Comparison of ENCODE assay signal across 17 cellular contexts in the genomic region with DNA sequence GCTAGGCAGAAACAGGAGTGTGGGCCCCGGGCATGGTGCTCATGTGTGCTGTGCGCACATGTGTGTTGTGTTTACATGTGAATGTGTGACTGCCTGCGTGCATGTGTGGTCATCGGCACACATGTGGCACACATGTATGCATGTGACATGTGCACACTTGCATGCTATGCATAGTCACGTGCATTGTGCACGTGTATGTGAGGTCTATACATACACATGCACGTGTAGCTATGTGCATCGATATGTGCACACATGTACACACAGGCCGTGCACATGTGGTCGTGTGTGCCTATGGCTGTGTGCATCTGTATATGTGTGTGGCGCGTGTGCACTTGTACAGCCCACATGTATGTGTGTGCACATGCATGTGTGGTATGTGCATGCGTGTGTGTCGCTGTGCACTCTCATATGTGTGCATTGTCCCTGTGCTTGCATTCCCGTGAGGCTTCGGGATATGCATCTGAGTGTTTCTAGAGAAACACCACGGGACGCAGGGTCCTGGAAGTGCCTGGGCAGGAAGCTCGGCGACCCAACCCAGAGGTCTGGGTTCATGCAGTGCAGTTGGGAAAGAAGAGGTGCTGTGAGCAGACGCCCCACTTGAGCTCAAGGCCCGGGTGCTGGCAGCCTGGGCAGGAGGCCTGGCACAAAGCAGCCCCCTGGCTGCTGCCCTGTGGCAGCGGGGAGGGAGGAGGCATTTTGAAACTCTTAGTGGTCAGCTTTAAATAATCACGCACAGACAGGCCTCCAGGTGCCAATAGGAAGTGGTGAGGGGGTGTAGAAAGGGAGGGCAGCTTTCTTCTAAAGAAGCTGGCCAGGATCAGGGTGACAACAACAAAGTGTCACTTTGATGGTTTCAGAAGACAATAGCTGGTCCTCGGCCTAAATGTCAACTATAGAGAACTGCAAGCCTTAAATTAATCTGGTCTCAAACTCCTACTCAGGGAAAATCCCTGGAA.
A peak's percentile ranks its signal among the peaks of the same experiment; 100 is the strongest.
DNase-seq lines count a peak whose midpoint lies in the region; ATAC-seq lines count a peak whose summit lies in the region.
"Had no signal": no experiment of that assay in that cellular context is flagged by ENCODE, and none has a peak within 500 bp of the region (broad histone marks: within the 10 kb centered on the region; RNA-seq: fewer than 3 reads in every experiment).

No MANE protein-coding gene starts in this region.

- H3K27me3 Mint-ChIP-seq in activated CD4-positive, alpha-beta T cell treated with anti-CD3 and anti-CD28 coated beads, Interleukin-2, amount 10 ng/mL, durations not matched to agents 7 days and 5 days = peaks cover 20% of the 10 kb centered on the region
- H3K27me3 Mint-ChIP-seq in activated CD4-positive, alpha-beta T cell treated with anti-CD3 and anti-CD28 coated beads for 36 hours = no peaks in the 10 kb centered on the region
- H3K27me3 Mint-ChIP-seq in stimulated activated memory B cell treated with anti-CD40 and anti-IgM and Interleukin-4, amounts not matched to agents 10 μg/mL and 1 μg/mL and 100 μg/mL, for 72 hours = peaks cover 22% of the 10 kb centered on the region

- H3K9ac ChIP-seq in trophoblast cell (ENCODE audit: low read length) = no peak overlapping the region

- no peak overlapping the region for H2BK120ac ChIP-seq in trophoblast cell (ENCODE audit: insufficient read depth, low read length, poor library complexity)

- peak overlapping the region; percentile 45 for H3K4me3 Mint-ChIP-seq in activated CD4-positive, alpha-beta T cell treated with anti-CD3 and anti-CD28 coated beads, Interleukin-2, amount 10 ng/mL, durations not matched to agents 7 days and 5 days
- no peak overlapping the region for H3K4me3 Mint-ChIP-seq in activated CD4-positive, alpha-beta T cell treated with anti-CD3 and anti-CD28 coated beads for 36 hours
- no peak overlapping the region for H3K4me3 Mint-ChIP-seq in stimulated activated memory B cell treated with anti-CD40 and anti-IgM and Interleukin-4, amounts not matched to agents 10 μg/mL and 1 μg/mL and 100 μg/mL, for 72 hours

- no peak overlapping the region for H4K8ac ChIP-seq in trophoblast cell (ENCODE audit: low read depth, low read length)

- CTCF ChIA-PET in activated CD4-positive, alpha-beta T cell treated with anti-CD3 and anti-CD28 coated beads, Interleukin-2, amount 10 ng/mL, durations not matched to agents 7 days and 5 days (lab: Charles Lee) = no interaction called here
- CTCF ChIA-PET in activated CD4-positive, alpha-beta T cell treated with anti-CD3 and anti-CD28 coated beads for 36 hours (lab: Charles Lee) = no interaction called here

- H3K27ac ChIP-seq in trophoblast cell (ENCODE audit: low read depth, low read length) = no peak overlapping the region
- H3K27ac ChIP-seq: brain microvascular endothelial cell, foreskin keratinocyte, pancreas had no signal

- no peaks in the 10 kb centered on the region for H3K79me2 ChIP-seq in trophoblast cell (ENCODE audit: control insufficient read depth, insufficient read depth, low read length, poor library complexity)

- no peaks in the 10 kb centered on the region for H3K4me1 ChIP-seq in trophoblast cell (ENCODE audit: control insufficient read depth in 1 of 2, insufficient read depth in 2 of 2, low read length in 2 of 2)
- H3K4me1 ChIP-seq: Caco-2, foreskin keratinocyte, pancreas had no signal

- H3K4me3 ChIP-seq in trophoblast cell (ENCODE audit: low read depth, low read length) = peak overlapping the region; percentile 4
- H3K4me3 ChIP-seq: pancreas had no signal

- no peak overlapping the region for H2BK5ac ChIP-seq in trophoblast cell (ENCODE audit: low read depth, low read length, poor library complexity)

- no peak overlapping the region for H3K14ac ChIP-seq in trophoblast cell (ENCODE audit: low read length)

- H3K9me3 ChIP-seq in trophoblast cell (ENCODE audit: insufficient read depth, low read depth, low read length) = no peaks in the 10 kb centered on the region
- H3K9me3 ChIP-seq: Caco-2, pancreas had no signal

- H3K27ac Mint-ChIP-seq in activated CD4-positive, alpha-beta T cell treated with anti-CD3 and anti-CD28 coated beads, Interleukin-2, amount 10 ng/mL, durations not matched to agents 7 days and 5 days = peak overlapping the region; percentile 80
- no peak overlapping the region for H3K27ac Mint-ChIP-seq in activated CD4-positive, alpha-beta T cell treated with anti-CD3 and anti-CD28 coated beads for 36 hours
- no peak overlapping the region for H3K27ac Mint-ChIP-seq in stimulated activated memory B cell treated with anti-CD40 and anti-IgM and Interleukin-4, amounts not matched to agents 10 μg/mL and 1 μg/mL and 100 μg/mL, for 72 hours

- H3K36me3 ChIP-seq in trophoblast cell (ENCODE audit: control insufficient read depth in 1 of 2, insufficient read depth in 2 of 2, low read length in 2 of 2) = no peaks in the 10 kb centered on the region
- H3K36me3 ChIP-seq: brain microvascular endothelial cell, pancreas had no signal

- H3K36me3 Mint-ChIP-seq in activated CD4-positive, alpha-beta T cell treated with anti-CD3 and anti-CD28 coated beads, Interleukin-2, amount 10 ng/mL, durations not matched to agents 7 days and 5 days (ENCODE audit: low read depth) = no peaks in the 10 kb centered on the region
- H3K36me3 Mint-ChIP-seq in activated CD4-positive, alpha-beta T cell treated with anti-CD3 and anti-CD28 coated beads for 36 hours (ENCODE audit: low read depth) = no peaks in the 10 kb centered on the region
- H3K36me3 Mint-ChIP-seq in stimulated activated memory B cell treated with anti-CD40 and anti-IgM and Interleukin-4, amounts not matched to agents 10 μg/mL and 1 μg/mL and 100 μg/mL, for 72 hours = no peaks in the 10 kb centered on the region

- H3K23ac ChIP-seq in trophoblast cell (ENCODE audit: low read length) = no peak overlapping the region

- no peak for DNase-seq in activated CD4-positive, alpha-beta T cell treated with anti-CD3 and anti-CD28 coated beads, Interleukin-2, amount 10 ng/mL, durations not matched to agents 7 days and 5 days
- DNase-seq in activated CD4-positive, alpha-beta T cell treated with anti-CD3 and anti-CD28 coated beads for 36 hours = no peak
- DNase-seq in RPMI8226 = peak; percentile 70
- no peak for DNase-seq in trophoblast cell
- no peak for DNase-seq in NCI-H1092 (lab: John Stamatoyannopoulos, UW)
- DNase-seq in NCI-H187 treated with DMSO at 0.1 percent for 48 hours (lab: John Stamatoyannopoulos, UW) = no peak
- DNase-seq: activated CD4-positive, alpha-beta T cell treated with anti-CD3 and anti-CD28 coated beads, Interleukin-2, amount 50 U/mL, for 4 hours; activated gamma-delta T cell; brain microvascular endothelial cell; Caco-2; effector CD4-positive, alpha-beta T cell; foreskin keratinocyte; mesenchymal stem cell; NCI-H1092 treated with DMSO at 0.1 percent for 48 hours; pancreas had no signal

- H3K27me3 ChIP-seq in trophoblast cell (ENCODE audit: insufficient read depth, low read length) = no peaks in the 10 kb centered on the region
- H3K27me3 ChIP-seq: brain microvascular endothelial cell, foreskin keratinocyte, pancreas had no signal

- POLR2A ChIA-PET in activated CD4-positive, alpha-beta T cell treated with anti-CD3 and anti-CD28 coated beads, Interleukin-2, amount 10 ng/mL, durations not matched to agents 7 days and 5 days (lab: Charles Lee) = no interaction called here
- POLR2A ChIA-PET in activated CD4-positive, alpha-beta T cell treated with anti-CD3 and anti-CD28 coated beads for 36 hours (lab: Charles Lee) = no interaction called here

- no peak overlapping the region for H2BK12ac ChIP-seq in trophoblast cell (ENCODE audit: low read length)

- ATAC-seq in activated CD4-positive, alpha-beta T cell treated with anti-CD3 and anti-CD28 coated beads for 36 hours = no peak
- ATAC-seq in HG02571 (IDR thresholded peaks at IDR 0.05; ENCODE audit: unreplicated experiment) = peak; percentile 9
- no peak for ATAC-seq in stimulated activated memory B cell treated with anti-CD40 and anti-IgM and Interleukin-4, amounts not matched to agents 10 μg/mL and 1 μg/mL and 100 μg/mL, for 72 hours
- ATAC-seq: foreskin keratinocyte, pancreas had no signal

- no peak overlapping the region for H2AK5ac ChIP-seq in trophoblast cell (ENCODE audit: low read length)

- no peak overlapping the region for H3K18ac ChIP-seq in trophoblast cell (ENCODE audit: low read length)

- H3K79me1 ChIP-seq in trophoblast cell (ENCODE audit: low read length) = no peaks in the 10 kb centered on the region

- H3K4ac ChIP-seq in trophoblast cell (ENCODE audit: low read depth, low read length) = no peak overlapping the region

- H3K4me2 ChIP-seq in trophoblast cell (ENCODE audit: low read length) = no peak overlapping the region

- H4K12ac ChIP-seq in trophoblast cell (ENCODE audit: low read depth, low read length) = no peak overlapping the region

- H3K9me3 Mint-ChIP-seq in activated CD4-positive, alpha-beta T cell treated with anti-CD3 and anti-CD28 coated beads, Interleukin-2, amount 10 ng/mL, durations not matched to agents 7 days and 5 days = no peaks in the 10 kb centered on the region
- H3K9me3 Mint-ChIP-seq in activated CD4-positive, alpha-beta T cell treated with anti-CD3 and anti-CD28 coated beads for 36 hours (ENCODE audit: low read depth) = no peaks in the 10 kb centered on the region
- no peaks in the 10 kb centered on the region for H3K9me3 Mint-ChIP-seq in stimulated activated memory B cell treated with anti-CD40 and anti-IgM and Interleukin-4, amounts not matched to agents 10 μg/mL and 1 μg/mL and 100 μg/mL, for 72 hours

- intact Hi-C loops in activated CD4-positive, alpha-beta T cell treated with anti-CD3 and anti-CD28 coated beads for 36 hours (cut with DNase I, micrococcal nuclease) = no loop called here

- peaks cover 35% of the 10 kb centered on the region for H3K4me1 Mint-ChIP-seq in activated CD4-positive, alpha-beta T cell treated with anti-CD3 and anti-CD28 coated beads, Interleukin-2, amount 10 ng/mL, durations not matched to agents 7 days and 5 days
- peaks cover 26% of the 10 kb centered on the region for H3K4me1 Mint-ChIP-seq in activated CD4-positive, alpha-beta T cell treated with anti-CD3 and anti-CD28 coated beads for 36 hours
- peaks cover 8% of the 10 kb centered on the region for H3K4me1 Mint-ChIP-seq in stimulated activated memory B cell treated with anti-CD40 and anti-IgM and Interleukin-4, amounts not matched to agents 10 μg/mL and 1 μg/mL and 100 μg/mL, for 72 hours

- H2AFZ ChIP-seq in trophoblast cell (ENCODE audit: insufficient read depth, low read length, poor library complexity) = no peak overlapping the region

- H4K91ac ChIP-seq in trophoblast cell (ENCODE audit: low read depth, low read length) = no peak overlapping the region

- no CpG with 5 or more reads among the region's 25 CpGs for WGBS in trophoblast cell (ENCODE audit: extremely low coverage, insufficient coverage, insufficient read length)
